27 cellular contexts compared by ENCODE assay signal in the genomic region with DNA sequence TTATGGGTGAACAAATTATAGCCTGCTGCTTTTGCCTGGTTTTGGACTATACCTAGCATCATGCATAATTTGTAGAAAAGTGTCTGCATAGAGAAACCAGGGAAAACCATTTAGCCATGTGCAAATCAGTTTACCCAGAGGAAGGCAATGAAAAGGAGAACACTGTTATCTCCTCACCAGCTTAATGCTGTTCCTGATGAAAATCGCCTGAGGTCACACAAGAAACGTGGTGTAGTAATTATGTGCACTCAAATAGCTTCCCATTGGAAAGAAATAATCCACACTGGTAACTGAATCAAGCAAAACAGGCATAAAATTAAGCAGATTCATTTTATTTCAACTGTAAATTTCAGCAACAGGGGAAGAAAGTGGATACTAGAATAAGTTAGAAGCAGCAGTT. TPM values are rescaled to one million over a fixed set of nuclear protein-coding genes. Genes with fewer than 3 reads are reported as not detected.
"Had no signal": no experiment of that assay in that cellular context is flagged by ENCODE, and none has a peak within 500 bp of the region (broad histone marks: within the 10 kb centered on the region; RNA-seq: fewer than 3 reads in every experiment).

No MANE protein-coding gene starts in this region.

- H3K4me1 ChIP-seq: ascending aorta had no signal

- ATAC-seq: activated CD4-positive, alpha-beta T cell treated with anti-CD3 and anti-CD28 coated beads for 36 hours; activated CD8-positive, alpha-beta memory T cell treated with anti-CD3 and anti-CD28 coated beads, Interleukin-2, amount 10 ng/mL, durations not matched to agents 7 days and 5 days; activated CD8-positive, alpha-beta T cell treated with anti-CD3 and anti-CD28 coated beads, Interleukin-2, amount 10 ng/mL, durations not matched to agents 7 days and 5 days; activated naive CD8-positive, alpha-beta T cell treated with anti-CD3 and anti-CD28 coated beads, Interleukin-2, amount 50 U/mL, for 24 hours had no signal

- H3K36me3 ChIP-seq: ascending aorta had no signal

- DNase-seq: activated B cell treated with CpG ODN at 0.5 μM for 24 hours; activated CD4-positive, alpha-beta memory T cell treated with anti-CD3 and anti-CD28 coated beads, Interleukin-2, amount 10 ng/mL, durations not matched to agents 7 days and 5 days; activated CD4-positive, alpha-beta T cell treated with anti-CD3 and anti-CD28 coated beads for 36 hours; activated CD4-positive, alpha-beta T cell treated with anti-CD3 and anti-CD28 coated beads for 48 hours; activated CD4-positive, alpha-beta T cell treated with anti-CD3 and anti-CD28 coated beads, Interleukin-2, amount 10 ng/mL, durations not matched to agents 7 days and 5 days; activated CD4-positive, alpha-beta T cell treated with anti-CD3 and anti-CD28 coated beads, Interleukin-2, amount 50 U/mL, for 48 hours; activated CD4-positive, CD25-positive, alpha-beta regulatory T cell treated with anti-CD3 and anti-CD28 coated beads, Interleukin-2, amount 50 U/mL, for 72 hours; activated CD8-positive, alpha-beta memory T cell treated with anti-CD3 and anti-CD28 coated beads for 24 hours; activated CD8-positive, alpha-beta memory T cell treated with anti-CD3 and anti-CD28 coated beads, Interleukin-2, amount 10 ng/mL, durations not matched to agents 7 days and 5 days; activated CD8-positive, alpha-beta memory T cell treated with anti-CD3 and anti-CD28 coated beads, Interleukin-2, amount 50 U/mL, for 48 hours; activated CD8-positive, alpha-beta T cell treated with anti-CD3 and anti-CD28 coated beads, Interleukin-2, amount 10 ng/mL, durations not matched to agents 7 days and 5 days; activated effector memory CD4-positive, alpha-beta T cell treated with Interleukin-2 at 50 U/mL for 16 hours; activated gamma-delta T cell; activated naive CD4-positive, alpha-beta T cell treated with anti-CD3 and anti-CD28 coated beads, Interleukin-2, amount 10 ng/mL, durations not matched to agents 7 days and 5 days; activated naive CD4-positive, alpha-beta T cell treated with Interleukin-2 at 50 U/mL for 16 hours; activated naive CD8-positive, alpha-beta T cell treated with anti-CD3 and anti-CD28 coated beads, Interleukin-2, amount 10 ng/mL, durations not matched to agents 7 days and 5 days; activated naive CD8-positive, alpha-beta T cell treated with anti-CD3 and anti-CD28 coated beads, Interleukin-2, amount 50 U/mL, for 24 hours; activated T-cell treated with anti-CD3 and anti-CD28 coated beads, Interleukin-2, amount 50 U/mL, for 24 hours; activated T-cell treated with anti-CD3 and anti-CD28 coated beads, Interleukin-2, amount 50 U/mL, for 48 hours; amygdala; anterior cingulate cortex; central memory CD4-positive, alpha-beta T cell; T-helper 2 cell; T-helper 9 cell had no signal

- H3K27me3 ChIP-seq: ascending aorta had no signal

- H3K9me3 ChIP-seq: ascending aorta had no signal

- H3K27ac ChIP-seq: ascending aorta, VCaP had no signal

- H3K4me3 ChIP-seq: ascending aorta had no signal

RNA-seq across cellular contexts. Expression of gene FAM240B, which starts 51.7 kb away (rescaled TPM):
- polyA plus RNA-seq: adipose tissue had no signal
